ENCODE assay signal across 8 cellular contexts in genomic region chr20:38033330-38034107, GRCh38. TPM values are rescaled to one million over a fixed set of nuclear protein-coding genes. Genes with fewer than 3 reads are reported as not detected.
DNase-seq lines count a peak whose midpoint lies in the region; ATAC-seq and TF ChIP-seq lines count a peak whose summit lies in the region.

Gene RPRD1B (plus strand): TSS chr20:38033746. CDS start chr20:38033948, 202 bp downstream.
Gene TTI1 (minus strand): TSS chr20:38033456. CDS start chr20:38013816, 19,640 bp downstream.

- ATAC-seq in GM21423 (IDR thresholded peaks at IDR 0.05; ENCODE audit: unreplicated experiment) = peak; percentile 77

- 0 out of 2 replicates have a peak, but pooled peaks cover 5% of the 10 kb centered on the region for H4K20me1 ChIP-seq in OCI-LY7 (ENCODE audit: insufficient read depth, low read length)

- POLR2A ChIA-PET in OCI-LY7 (lab: Charles Lee) = interaction anchor here (0.6 to 2.9 kb wide), 5 partner anchors 9 to 71 kb away, joined by 3 to 9 read pairs (median 4); no protein-coding TSS in a partner anchor

- DNase-seq in Calu3 (peak; percentile 95), HuH-7 (ENCODE audit: low spot score) (peak; percentile 84), OCI-LY7 (ENCODE audit: low spot score) (peak; percentile 93), activated T-cell treated with anti-CD3 and anti-CD28 coated beads for 1 hour (ENCODE audit: low read depth) (peak; percentile 77), endothelial cell (ENCODE audit: low spot score) (peak; percentile 86), mesothelial cell of epicardium (ENCODE audit: low spot score in 2 of 2, unreplicated experiment in 2 of 2) (peak; percentile 85 to 92)
- peak; percentile 79 to 83 for DNase-seq in stimulated activated CD8-positive, alpha-beta memory T cell treated with anti-CD3 and anti-CD28 coated beads, Interleukin-15, amount 100 ng/mL, for 4 hours (ENCODE audit: low read depth in 2 of 2)

- H3K4me1 ChIP-seq in OCI-LY7 (ENCODE audit: insufficient read depth, low read length, poor library complexity, severe bottlenecking) = peaks cover 48% of the 10 kb centered on the region

- H3K9me3 Mint-ChIP-seq in Calu3 (ENCODE audit: low read depth, unreplicated experiment) (no peaks in the 10 kb centered on the region), endothelial cell (ENCODE audit: unreplicated experiment) (no peaks in the 10 kb centered on the region), mesothelial cell of epicardium (peaks cover 8% of the 10 kb centered on the region)

- no peaks in the 10 kb centered on the region for H3K9me2 ChIP-seq in OCI-LY7 (ENCODE audit: insufficient read depth, low read length)

- intact Hi-C loops in Calu3 (cut with micrococcal nuclease; ENCODE audit: unreplicated experiment) = no loop called here
- intact Hi-C loops in OCI-LY7 (cut with micrococcal nuclease; ENCODE audit: unreplicated experiment) = no loop called here

- H3K27me3 Mint-ChIP-seq in Calu3 (ENCODE audit: unreplicated experiment) = no peaks in the 10 kb centered on the region
- H3K27me3 Mint-ChIP-seq in endothelial cell (ENCODE audit: unreplicated experiment) = peaks cover 8% of the 10 kb centered on the region
- H3K27me3 Mint-ChIP-seq in mesothelial cell of epicardium (ENCODE audit: low read depth) = no peaks in the 10 kb centered on the region

- H3K4me3 Mint-ChIP-seq in Calu3 (ENCODE audit: low read depth, unreplicated experiment) = peak within 1 kb of the TSS; percentile 78
- peak within 1 kb of the TSS; percentile 98 for H3K4me3 Mint-ChIP-seq in endothelial cell (ENCODE audit: unreplicated experiment)
- H3K4me3 Mint-ChIP-seq in mesothelial cell of epicardium = peak within 1 kb of the TSS; percentile 96

- no peak for TF ChIP-seq CTCF in Calu3 (IDR thresholded peaks at IDR 0.05; ENCODE audit: unreplicated experiment)
- no peak for TF ChIP-seq CTCF in OCI-LY7 (conservative IDR thresholded peaks at IDR 0.05; ENCODE audit: low read length)
- TF ChIP-seq CTCF in endothelial cell (IDR thresholded peaks at IDR 0.05; ENCODE audit: unreplicated experiment) = no peak
- no peak for TF ChIP-seq CTCF in mesothelial cell of epicardium (IDR thresholded peaks at IDR 0.05; ENCODE audit: unreplicated experiment)

- H3K4me2 ChIP-seq in OCI-LY7 (ENCODE audit: low read length) = peak within 1 kb of the TSS; percentile 73

- CTCF ChIA-PET in Calu3 (lab: Charles Lee) (interaction anchor here (0.5 to 1.3 kb wide), 5 partner anchors 11 to 243 kb away, joined by 3 to 5 read pairs (median 3); no protein-coding TSS in a partner anchor), OCI-LY7 (lab: Charles Lee; ENCODE audit: unreplicated experiment) (interaction anchor here (0.6 kb wide), 1 partner anchor 897 kb away, joined by 3 read pairs; no protein-coding TSS in a partner anchor)

- H3K4me1 Mint-ChIP-seq in Calu3 (ENCODE audit: low read depth, unreplicated experiment) (peaks cover 61% of the 10 kb centered on the region), endothelial cell (ENCODE audit: unreplicated experiment) (peaks cover 37% of the 10 kb centered on the region), mesothelial cell of epicardium (peaks cover 40% of the 10 kb centered on the region)

- peaks cover 93% of the 10 kb centered on the region for H3K79me2 ChIP-seq in OCI-LY7 (ENCODE audit: insufficient read depth, low read depth, low read length)

- no peaks in the 10 kb centered on the region for H3K9me3 ChIP-seq in OCI-LY7 (ENCODE audit: low read length)

- H2AFZ ChIP-seq in OCI-LY7 (ENCODE audit: low read length) = peak within 1 kb of the TSS; percentile 70

- H3K4me3 ChIP-seq in OCI-LY7 (ENCODE audit: low read depth, low read length, poor library complexity, severe bottlenecking) = peak within 1 kb of the TSS; percentile 97

- H3K36me3 ChIP-seq in OCI-LY7 (ENCODE audit: insufficient read depth, low read length) = peaks cover 47% of the 10 kb centered on the region

- H3K27ac Mint-ChIP-seq in Calu3 (ENCODE audit: unreplicated experiment) (peak within 1 kb of the TSS; percentile 72), endothelial cell (ENCODE audit: unreplicated experiment) (peak within 1 kb of the TSS; percentile 98), mesothelial cell of epicardium (peak within 1 kb of the TSS; percentile 96)

- BruUV-seq in Calu3 (replicated peaks; lab: Mats Ljungman, UMichigan) = no TSS peak
- no TSS peak for BruUV-seq in OCI-LY7 (replicated peaks; lab: Mats Ljungman, UMichigan)

- H3K36me3 Mint-ChIP-seq in Calu3 (ENCODE audit: insufficient read depth, unreplicated experiment) (peaks cover 46% of the 10 kb centered on the region), endothelial cell (ENCODE audit: low read depth, unreplicated experiment) (peaks cover 9% of the 10 kb centered on the region), mesothelial cell of epicardium (peaks cover 22% of the 10 kb centered on the region)

- H3K27ac ChIP-seq in OCI-LY7 (ENCODE audit: low read depth, low read length, poor library complexity, severe bottlenecking) = peak within 1 kb of the TSS; percentile 54

RNA-seq across cellular contexts. Expression of gene RPRD1B, which starts in this region (rescaled TPM):
- total RNA-seq in Calu3 (2022) = 53.5 and 61.8 TPM in 2 replicates
- 45.6 and 52.3 TPM in 2 replicates for total RNA-seq in OCI-LY7 (2014; rRNA removed; shearing (Covaris generic))
- 67.3 and 67.9 TPM in 2 replicates for total RNA-seq in OCI-LY7 (2022)
- total RNA-seq in endothelial cell (ENCODE audit: unreplicated experiment) = 24.1 TPM
- total RNA-seq in mesothelial cell of epicardium = 47.8 to 52.7 TPM (median 48.4 TPM) in 3 replicates

RNA-seq across cellular contexts. Expression of gene TTI1, which starts in this region (rescaled TPM):
- 54.0 and 57.0 TPM in 2 replicates for total RNA-seq in Calu3 (2022)
- total RNA-seq in OCI-LY7 (2014; rRNA removed; shearing (Covaris generic)) = 20.2 and 22.4 TPM in 2 replicates
- total RNA-seq in OCI-LY7 (2022) = 26.5 and 28.7 TPM in 2 replicates
- 31.9 TPM for total RNA-seq in endothelial cell (ENCODE audit: unreplicated experiment)
- total RNA-seq in mesothelial cell of epicardium = 33.2 to 33.7 TPM (median 33.6 TPM) in 3 replicates

Comparison
In these comparisons a context has a peak if more than half of its experiments do, and no peak if none do; other contexts are left out.
1. Peak in every context shown above with its lines: DNase-seq, ATAC-seq, H3K4me3 ChIP-seq and H3K27ac ChIP-seq.